Comparison of ENCODE assay signal across 28 cellular contexts in genomic region chr7:133744451-133744850, GRCh38.
DNase-seq lines count a peak whose midpoint lies in the region; ATAC-seq, FAIRE-seq and TF ChIP-seq lines count a peak whose summit lies in the region.
"Had no signal": no experiment of that assay in that cellular context is flagged by ENCODE, and none has a peak within 500 bp of the region (broad histone marks: within the 10 kb centered on the region; RNA-seq: fewer than 3 reads in every experiment).

No MANE protein-coding gene starts in this region.

- H3K4me3 ChIP-seq in bronchial epithelial cell (ENCODE audit: low read depth, low read length) = no peak overlapping the region
- H3K4me3 ChIP-seq: BLaER1, GM12878 had no signal

- H3K36me3 Mint-ChIP-seq in activated CD4-positive, alpha-beta T cell treated with anti-CD3 and anti-CD28 coated beads, Interleukin-2, amount 10 ng/mL, durations not matched to agents 7 days and 5 days (ENCODE audit: low read depth) = no peaks in the 10 kb centered on the region
- H3K36me3 Mint-ChIP-seq in activated CD4-positive, alpha-beta T cell treated with anti-CD3 and anti-CD28 coated beads for 36 hours (ENCODE audit: low read depth) = no peaks in the 10 kb centered on the region
- H3K36me3 Mint-ChIP-seq: CD14-positive monocyte had no signal

- H3K36me3 ChIP-seq in bronchial epithelial cell (ENCODE audit: control insufficient read depth, insufficient read depth, low read length) = no peaks in the 10 kb centered on the region
- H3K36me3 ChIP-seq: BE2C, BLaER1 had no signal

- no peak for DNase-seq in activated CD4-positive, alpha-beta T cell treated with anti-CD3 and anti-CD28 coated beads, Interleukin-2, amount 10 ng/mL, durations not matched to agents 7 days and 5 days
- no peak for DNase-seq in activated CD4-positive, alpha-beta T cell treated with anti-CD3 and anti-CD28 coated beads for 36 hours
- DNase-seq in RKO (ENCODE audit: low spot score) (peak; percentile 12), bronchial epithelial cell (ENCODE audit: low read depth) (no peak), superior temporal gyrus (ENCODE audit: extremely low spot score) (no peak), posterior cingulate gyrus (no peak), activated gamma-delta T cell (lab: John Stamatoyannopoulos, UW) (no peak)
- DNase-seq: 8988T; ACHN; BE2C; C1 segment of cervical spinal cord; CD4-positive, alpha-beta memory T cell; CD4-positive, CD25-positive, alpha-beta regulatory T cell; CD8-positive, alpha-beta memory T cell; COR-L47; DMS 273 treated with DMSO at 0.1 percent for 48 hours; DMS153; DMS53; DMS79; DND-41; EL; GDM1 had no signal

- no peak for TF ChIP-seq CTCF in bronchial epithelial cell (IDR thresholded peaks at IDR 0.05; ENCODE audit: insufficient read depth, low read length, severe bottlenecking)

- FAIRE-seq in bronchial epithelial cell (lab: Jason Lieb, UNC) = peak; percentile 43
- FAIRE-seq: GM12878, GM12892, GM18507 had no signal

- POLR2A ChIA-PET in activated CD4-positive, alpha-beta T cell treated with anti-CD3 and anti-CD28 coated beads, Interleukin-2, amount 10 ng/mL, durations not matched to agents 7 days and 5 days (lab: Charles Lee) = no interaction called here
- POLR2A ChIA-PET in activated CD4-positive, alpha-beta T cell treated with anti-CD3 and anti-CD28 coated beads for 36 hours (lab: Charles Lee) = no interaction called here

- no peak for ATAC-seq in activated CD4-positive, alpha-beta T cell treated with anti-CD3 and anti-CD28 coated beads for 36 hours
- no peak; the same call in 2 of the 3 replicates for ATAC-seq in SK-N-SH treated with all-trans-retinoic acid at 6 μM for 48 hours
- ATAC-seq: GM12878 had no signal

- H3K9me3 Mint-ChIP-seq in activated CD4-positive, alpha-beta T cell treated with anti-CD3 and anti-CD28 coated beads, Interleukin-2, amount 10 ng/mL, durations not matched to agents 7 days and 5 days = no peaks in the 10 kb centered on the region
- no peaks in the 10 kb centered on the region for H3K9me3 Mint-ChIP-seq in activated CD4-positive, alpha-beta T cell treated with anti-CD3 and anti-CD28 coated beads for 36 hours (ENCODE audit: low read depth)
- H3K9me3 Mint-ChIP-seq: CD4-positive, CD25-positive, alpha-beta regulatory T cell; CD8-positive, alpha-beta memory T cell had no signal

- CTCF ChIA-PET in activated CD4-positive, alpha-beta T cell treated with anti-CD3 and anti-CD28 coated beads, Interleukin-2, amount 10 ng/mL, durations not matched to agents 7 days and 5 days (lab: Charles Lee) = no interaction called here
- CTCF ChIA-PET in activated CD4-positive, alpha-beta T cell treated with anti-CD3 and anti-CD28 coated beads for 36 hours (lab: Charles Lee) = no interaction called here

- no peaks in the 10 kb centered on the region for H3K27me3 ChIP-seq in bronchial epithelial cell (ENCODE audit: control insufficient read depth, insufficient read depth, low read length)
- H3K27me3 ChIP-seq: BE2C, BLaER1 had no signal

- H3K27me3 Mint-ChIP-seq in activated CD4-positive, alpha-beta T cell treated with anti-CD3 and anti-CD28 coated beads, Interleukin-2, amount 10 ng/mL, durations not matched to agents 7 days and 5 days = no peaks in the 10 kb centered on the region
- H3K27me3 Mint-ChIP-seq in activated CD4-positive, alpha-beta T cell treated with anti-CD3 and anti-CD28 coated beads for 36 hours = no peaks in the 10 kb centered on the region
- H3K27me3 Mint-ChIP-seq: CD4-positive, alpha-beta memory T cell; CD4-positive, CD25-positive, alpha-beta regulatory T cell; CD8-positive, alpha-beta memory T cell had no signal

- intact Hi-C loops in activated CD4-positive, alpha-beta T cell treated with anti-CD3 and anti-CD28 coated beads for 36 hours (cut with DNase I, micrococcal nuclease) = no loop called here
- intact Hi-C loops in posterior cingulate gyrus (cut with DNase I) = no loop called here

- peak overlapping the region; percentile 15 for H3K27ac Mint-ChIP-seq in activated CD4-positive, alpha-beta T cell treated with anti-CD3 and anti-CD28 coated beads, Interleukin-2, amount 10 ng/mL, durations not matched to agents 7 days and 5 days
- H3K27ac Mint-ChIP-seq in activated CD4-positive, alpha-beta T cell treated with anti-CD3 and anti-CD28 coated beads for 36 hours = no peak overlapping the region
- H3K27ac Mint-ChIP-seq: CD14-positive monocyte; CD4-positive, alpha-beta memory T cell; CD4-positive, CD25-positive, alpha-beta regulatory T cell had no signal

- H3K4me3 Mint-ChIP-seq in activated CD4-positive, alpha-beta T cell treated with anti-CD3 and anti-CD28 coated beads, Interleukin-2, amount 10 ng/mL, durations not matched to agents 7 days and 5 days = no peak overlapping the region
- H3K4me3 Mint-ChIP-seq in activated CD4-positive, alpha-beta T cell treated with anti-CD3 and anti-CD28 coated beads for 36 hours = no peak overlapping the region
- H3K4me3 Mint-ChIP-seq: CD14-positive monocyte; CD4-positive, alpha-beta memory T cell; CD4-positive, CD25-positive, alpha-beta regulatory T cell; CD8-positive, alpha-beta memory T cell had no signal

- no peaks in the 10 kb centered on the region for H3K4me1 Mint-ChIP-seq in activated CD4-positive, alpha-beta T cell treated with anti-CD3 and anti-CD28 coated beads, Interleukin-2, amount 10 ng/mL, durations not matched to agents 7 days and 5 days
- H3K4me1 Mint-ChIP-seq in activated CD4-positive, alpha-beta T cell treated with anti-CD3 and anti-CD28 coated beads for 36 hours = no peaks in the 10 kb centered on the region
- H3K4me1 Mint-ChIP-seq: CD8-positive, alpha-beta memory T cell had no signal

TF ChIP-seq in SK-N-SH treated with all-trans-retinoic acid at 6 μM for 48 hours, 23 proteins besides CTCF, POLR2A, EP300 and RAD21:
- TF ChIP-seq CSRNP3 (CRISPR knock-in tag; IDR thresholded peaks at IDR 0.05) (0 out of 2 replicates have a peak, but pooled peaks have one; percentile 6), CSDC2 (CRISPR knock-in tag; IDR thresholded peaks at IDR 0.05) (no peak), BACH2 (CRISPR knock-in tag; IDR thresholded peaks at IDR 0.05; ENCODE audit: borderline replicate concordance) (no peak; the same call in 1 of the 2 replicates), ISL1 (CRISPR knock-in tag; IDR thresholded peaks at IDR 0.05) (no peak), SNAI2 (CRISPR knock-in tag; IDR thresholded peaks at IDR 0.05) (no peak), ZNF8 (CRISPR knock-in tag; IDR thresholded peaks at IDR 0.05) (no peak), TCF4 (CRISPR knock-in tag; IDR thresholded peaks at IDR 0.05; ENCODE audit: borderline replicate concordance) (peak; percentile 62; the same call in 1 of the 2 replicates), ZNF70 (CRISPR knock-in tag; IDR thresholded peaks at IDR 0.05) (0 out of 2 replicates have a peak, but pooled peaks have one; percentile 2)
